11 cellular contexts compared by ENCODE assay signal in the genomic region with DNA sequence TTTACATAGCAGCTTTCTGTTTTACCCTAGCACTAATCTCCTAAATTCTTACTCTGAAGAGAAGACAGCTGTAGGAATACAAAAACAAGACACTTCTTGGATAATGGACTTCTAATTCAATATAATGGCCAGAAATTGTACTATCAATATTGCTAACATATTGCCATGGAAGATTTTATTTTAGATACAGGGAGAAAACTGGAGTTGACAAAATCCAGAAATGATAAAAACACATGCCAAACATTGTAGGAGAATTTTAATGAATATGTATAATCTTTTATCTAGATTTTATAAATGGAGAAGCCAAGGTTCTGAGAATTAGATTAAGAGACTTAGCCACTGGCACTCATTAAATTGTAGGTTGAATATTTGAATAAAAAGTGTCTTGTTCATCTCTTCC.
"Had no signal": no experiment of that assay in that cellular context is flagged by ENCODE, and none has a peak within 500 bp of the region (broad histone marks: within the 10 kb centered on the region; RNA-seq: fewer than 3 reads in every experiment).

No MANE protein-coding gene starts in this region.

- FAIRE-seq: H1, H54 had no signal

- H3K27ac ChIP-seq: GM23248 had no signal

- H2AFZ ChIP-seq: GM23248, GM23338 had no signal

- ATAC-seq: GM23338, HCT116 had no signal

- DNase-seq: GM23248, GOT3, H7, H9, HCEC 1CT, HFFc6 had no signal

- H3K9ac ChIP-seq: GM23248 had no signal

- H3K4me3 ChIP-seq: GM23248, GM23338, HAP-1 had no signal

- H3K4me2 ChIP-seq: GM23338 had no signal

- H3K36me3 ChIP-seq: HAP-1 had no signal
